In genomic region chr5:178203670-178204204, GRCh38 we compare ENCODE assay signal across 8 cellular contexts. TPM values are rescaled to one million over a fixed set of nuclear protein-coding genes. Genes with fewer than 3 reads are reported as not detected.
DNase-seq lines count a peak whose midpoint lies in the region; ATAC-seq and TF ChIP-seq lines count a peak whose summit lies in the region.

No MANE protein-coding gene starts in this region.

- peak overlapping the region; percentile 59 for H3K27ac ChIP-seq in subcutaneous abdominal adipose tissue (ENCODE audit: low read depth, low read length)

- no peaks in the 10 kb centered on the region for H3K9me3 Mint-ChIP-seq in activated naive CD8-positive, alpha-beta T cell treated with anti-CD3 and anti-CD28 coated beads, Interleukin-2, amount 10 ng/mL, durations not matched to agents 7 days and 5 days
- H3K9me3 Mint-ChIP-seq in immature natural killer cell, result no peaks in the 10 kb centered on the region

- DNase-seq in GM10266 (ENCODE audit: extremely low spot score) (peak; percentile 56), immature natural killer cell (no peak), SIG-M5 treated with dmso at 0.1 percent for 504 hours (lab: John Stamatoyannopoulos, UW; ENCODE audit: unreplicated experiment) (no peak), activated gamma-delta T cell (lab: John Stamatoyannopoulos, UW) (no peak)
- no peak for DNase-seq in activated naive CD8-positive, alpha-beta T cell treated with anti-CD3 and anti-CD28 coated beads, Interleukin-2, amount 10 ng/mL, durations not matched to agents 7 days and 5 days
- DNase-seq in stimulated activated CD8-positive, alpha-beta memory T cell treated with anti-CD3 and anti-CD28 coated beads, Interleukin-4, amount 100 ng/mL, for 48 hours, result no peak

- H3K36me3 ChIP-seq in subcutaneous abdominal adipose tissue (ENCODE audit: control insufficient read depth in 5 of 5, insufficient read depth in 5 of 5, low read length in 5 of 5), result peaks cover 4 to 29% (median 26%) of the 10 kb centered on the region in 5 donors

- peaks cover 27% of the 10 kb centered on the region for H3K4me1 Mint-ChIP-seq in activated naive CD8-positive, alpha-beta T cell treated with anti-CD3 and anti-CD28 coated beads, Interleukin-2, amount 10 ng/mL, durations not matched to agents 7 days and 5 days
- H3K4me1 Mint-ChIP-seq in immature natural killer cell, result peaks cover 34% of the 10 kb centered on the region in 2 donors

- TF ChIP-seq CTCF in GM10266 (IDR thresholded peaks at IDR 0.05; ENCODE audit: control insufficient read depth, insufficient read depth, low read depth, missing control alignments), result no peak

- H3K4me3 Mint-ChIP-seq in activated naive CD8-positive, alpha-beta T cell treated with anti-CD3 and anti-CD28 coated beads, Interleukin-2, amount 10 ng/mL, durations not matched to agents 7 days and 5 days, result peak overlapping the region; percentile 98
- peak overlapping the region; percentile 98 to 100 (median 98) for H3K4me3 Mint-ChIP-seq in immature natural killer cell

- ATAC-seq in HG03097 (IDR thresholded peaks at IDR 0.05; ENCODE audit: low FRiP score, unreplicated experiment), result peak; percentile 8
- ATAC-seq in activated naive CD8-positive, alpha-beta T cell treated with anti-CD3 and anti-CD28 coated beads, Interleukin-2, amount 10 ng/mL, durations not matched to agents 7 days and 5 days (ENCODE audit: low read depth), result no peak

- H3K4me1 ChIP-seq in subcutaneous abdominal adipose tissue (ENCODE audit: control insufficient read depth in 5 of 5, insufficient read depth in 5 of 5, low read length in 5 of 5), result peaks cover 4 to 32% (median 24%) of the 10 kb centered on the region in 5 donors

- POLR2A ChIA-PET in activated naive CD8-positive, alpha-beta T cell treated with anti-CD3 and anti-CD28 coated beads, Interleukin-2, amount 10 ng/mL, durations not matched to agents 7 days and 5 days (lab: Charles Lee), result interaction anchor here (0.7 to 2.1 kb wide), 27 partner anchors 8 to 1347 kb away, joined by 3 to 19 read pairs (median 4); partner anchors contain the start of genes NHP2, PHYKPL, RUFY1 and ZNF354C

- H3K27me3 ChIP-seq in subcutaneous abdominal adipose tissue (ENCODE audit: control insufficient read depth in 5 of 5, insufficient read depth in 4 of 5, low read length in 5 of 5), result no peaks in the 10 kb centered on the region

- H3K4me3 ChIP-seq in subcutaneous abdominal adipose tissue (ENCODE audit: low read depth in 1 of 5, low read length in 5 of 5), result peak overlapping the region; percentile 69 to 90 (median 76)

- H3K9ac ChIP-seq in subcutaneous abdominal adipose tissue (ENCODE audit: low read length in 5 of 5), result peak overlapping the region in 4 of 5 donors; percentile 73 to 89 (median 82)

- no peaks in the 10 kb centered on the region for H3K9me3 ChIP-seq in subcutaneous abdominal adipose tissue (ENCODE audit: control insufficient read depth in 5 of 5, low read length in 5 of 5)

- H3K27me3 Mint-ChIP-seq in activated naive CD8-positive, alpha-beta T cell treated with anti-CD3 and anti-CD28 coated beads, Interleukin-2, amount 10 ng/mL, durations not matched to agents 7 days and 5 days, result no peaks in the 10 kb centered on the region
- H3K27me3 Mint-ChIP-seq in immature natural killer cell (ENCODE audit: low read depth in 3 of 3), result peaks cover 8 to 20% (median 18%) of the 10 kb centered on the region in 3 donors

- peak overlapping the region; percentile 99 for H3K27ac Mint-ChIP-seq in activated naive CD8-positive, alpha-beta T cell treated with anti-CD3 and anti-CD28 coated beads, Interleukin-2, amount 10 ng/mL, durations not matched to agents 7 days and 5 days
- peak overlapping the region in 3 of 6 donors; percentile 94 to 97 (median 96) for H3K27ac Mint-ChIP-seq in immature natural killer cell

- peaks cover 27% of the 10 kb centered on the region for H3K36me3 Mint-ChIP-seq in activated naive CD8-positive, alpha-beta T cell treated with anti-CD3 and anti-CD28 coated beads, Interleukin-2, amount 10 ng/mL, durations not matched to agents 7 days and 5 days
- peaks cover 0 to 7% (median 7%) of the 10 kb centered on the region in 3 donors for H3K36me3 Mint-ChIP-seq in immature natural killer cell

RNA-seq across cellular contexts. Expression of gene HNRNPAB, which starts 0.6 kb away (rescaled TPM):
- total RNA-seq in activated naive CD8-positive, alpha-beta T cell treated with anti-CD3 and anti-CD28 coated beads, Interleukin-2, amount 10 ng/mL, durations not matched to agents 7 days and 5 days, result 100 to 1,000 TPM; 183 to 198 TPM
- 100 to 1,000 TPM in 1 of 3 donors, 10 to 100 TPM in 2; 34.4 to 126 (median 62.9) TPM for polyA plus RNA-seq in immature natural killer cell

RNA-seq across cellular contexts. Expression of gene GMCL2, which starts 16.6 kb away (rescaled TPM):
- not detected for total RNA-seq in activated naive CD8-positive, alpha-beta T cell treated with anti-CD3 and anti-CD28 coated beads, Interleukin-2, amount 10 ng/mL, durations not matched to agents 7 days and 5 days
- polyA plus RNA-seq in immature natural killer cell, result not detected

RNA-seq across cellular contexts. Expression of gene PHYKPL, which starts 28.9 kb away (rescaled TPM):
- 100 to 1,000 TPM; 158 to 165 TPM for total RNA-seq in activated naive CD8-positive, alpha-beta T cell treated with anti-CD3 and anti-CD28 coated beads, Interleukin-2, amount 10 ng/mL, durations not matched to agents 7 days and 5 days
- 10 to 100 TPM; 28.2 to 44.1 (median 33.3) TPM for polyA plus RNA-seq in immature natural killer cell

RNA-seq across cellular contexts. Expression of gene NHP2, which starts 50.1 kb away (rescaled TPM):
- 100 to 1,000 TPM; 113 to 124 TPM for total RNA-seq in activated naive CD8-positive, alpha-beta T cell treated with anti-CD3 and anti-CD28 coated beads, Interleukin-2, amount 10 ng/mL, durations not matched to agents 7 days and 5 days
- polyA plus RNA-seq in immature natural killer cell, result 100 to 1,000 TPM; 163 to 196 (median 195) TPM
